ENCODE assay signal across 8 cellular contexts in genomic region chrX:47560179-47560830, GRCh38. TPM values are rescaled to one million over a fixed set of nuclear protein-coding genes. Genes with fewer than 3 reads are reported as not detected.
DNase-seq lines count a peak whose midpoint lies in the region; ATAC-seq and TF ChIP-seq lines count a peak whose summit lies in the region.

No MANE protein-coding gene starts in this region.

- no peak for TF ChIP-seq POLR2A in spleen (IDR thresholded peaks at IDR 0.05)

- intact Hi-C loops in right cardiac atrium (cut with DNase I) (loop anchor here in 1 of 4 donors (5.0 kb wide), 1 partner anchor 87 kb away; no protein-coding TSS in a partner anchor), spleen (cut with DNase I; ENCODE audit: low total_unique reads) (no loop called here)

- H3K4me3 ChIP-seq in right cardiac atrium (ENCODE audit: low read length) (peak overlapping the region; percentile 37), spleen (peak overlapping the region; percentile 7 to 81 (median 52))

- H3K4me1 ChIP-seq in right cardiac atrium (ENCODE audit: control insufficient read depth, insufficient read depth, low read length) (peaks cover 3% of the 10 kb centered on the region), spleen (peaks cover 0 to 64% (median 32%) of the 10 kb centered on the region in 6 donors)

- peaks cover 0 to 28% (median 20%) of the 10 kb centered on the region in 6 donors for H3K36me3 ChIP-seq in spleen

- DNase-seq in DMS53 (lab: John Stamatoyannopoulos, UW) = peak; percentile 59
- no peak for DNase-seq in DMS53 treated with DMSO at 0.1 percent for 48 hours (lab: John Stamatoyannopoulos, UW; ENCODE audit: unreplicated experiment)
- no peak for DNase-seq in right cardiac atrium
- DNase-seq in spleen = peak; percentile 81
- no peak for DNase-seq in NCI-H1930 (lab: John Stamatoyannopoulos, UW)
- DNase-seq in NCI-H748 treated with DMSO at 0.1 percent for 48 hours (lab: John Stamatoyannopoulos, UW) = no peak

- no peaks in the 10 kb centered on the region for H3K27me3 ChIP-seq in right cardiac atrium (ENCODE audit: control insufficient read depth, insufficient read depth)
- H3K27me3 ChIP-seq in spleen (replicated peaks in 1 of 7) = peaks cover 0 to 3% (median 0%) of the 10 kb centered on the region in 7 donors

- ATAC-seq in right cardiac atrium = no peak
- no peak for ATAC-seq in HG02798 (IDR thresholded peaks at IDR 0.05; ENCODE audit: poor library complexity, unreplicated experiment)

- 15% methylated on average over 13 of the region's 13 CpGs for WGBS in right cardiac atrium
- 23 to 38% (median 30%) methylated on average over 13 of the region's 13 CpGs for WGBS in spleen, 5 donors

- H3K27ac ChIP-seq in VCaP (peak overlapping the region; percentile 84), right cardiac atrium (ENCODE audit: low read length) (peak overlapping the region; percentile 79), spleen (peak overlapping the region; percentile 92 to 98 (median 97))

- H3K9me3 ChIP-seq in right cardiac atrium (ENCODE audit: control insufficient read depth, low read length) (no peaks in the 10 kb centered on the region), spleen (no peaks in the 10 kb centered on the region)

- TF ChIP-seq CTCF in VCaP (conservative IDR thresholded peaks at IDR 0.05) (no peak), spleen (IDR thresholded peaks at IDR 0.05 in 8 of 11, conservative IDR thresholded peaks at IDR 0.05 in 3 of 11) (no peak)

RNA-seq across cellular contexts. Expression of gene ARAF, which starts 0.7 kb away (rescaled TPM):
- total RNA-seq in right cardiac atrium = 10 to 100 TPM; 65.9 to 73.2 (median 69.2) TPM
- 33.2 TPM for polyA plus RNA-seq in right cardiac atrium
- total RNA-seq in spleen = 10 to 100 TPM; 54.9 to 88.8 (median 76.9) TPM
- polyA plus RNA-seq in spleen = 10 to 100 TPM; 32.9 to 97.4 (median 81.6) TPM

RNA-seq across cellular contexts. Expression of gene TIMP1, which starts 21.9 kb away (rescaled TPM):
- total RNA-seq in right cardiac atrium (100 to 1,000 TPM; 254 to 515 (median 403) TPM), spleen (100 to 1,000 TPM; 137 to 293 (median 188) TPM)
- polyA plus RNA-seq in right cardiac atrium (284 TPM), spleen (100 to 1,000 TPM in 2 of 3 donors, 10 to 100 TPM in 1; 86.8 to 220 (median 180) TPM)

RNA-seq across cellular contexts. Expression of gene SYN1, which starts 59.4 kb away (rescaled TPM):
- 10 to 100 TPM in 2 of 4 donors, 1 to 10 TPM in 2; 8.6 to 17.5 (median 13.0) TPM for total RNA-seq in right cardiac atrium
- 21.9 TPM for polyA plus RNA-seq in right cardiac atrium
- total RNA-seq in spleen = 1 to 10 TPM in 1 of 7 donors, under 1 TPM in 6; 0.23 to 1.2 (median 0.60) TPM
- polyA plus RNA-seq in spleen = under 1 TPM; 0.10 to 0.68 (median 0.61) TPM

Comparison
In these comparisons a context has a peak if more than half of its experiments do, and no peak if none do; other contexts are left out.
1. DNase-seq: peak in DMS53 (single experiment) and spleen (single experiment); none in DMS53 treated with DMSO at 0.1 percent for 48 hours (single experiment), right cardiac atrium (0 of 3), NCI-H1930 (0 of 2) and NCI-H748 treated with DMSO at 0.1 percent for 48 hours (single experiment).
2. RNA of gene SYN1, which starts 59.4 kb away (total RNA-seq): 8.6 to 17.5 TPM in right cardiac atrium; 0.23 to 1.2 TPM in spleen; every median in the first group is over 4 times any median in the second.
3. Peak in every context shown above with its lines, with median percentiles within 50 percentile points of each other: H3K27ac ChIP-seq.